Comparison of ENCODE assay signal across 8 cellular contexts in the genomic region with DNA sequence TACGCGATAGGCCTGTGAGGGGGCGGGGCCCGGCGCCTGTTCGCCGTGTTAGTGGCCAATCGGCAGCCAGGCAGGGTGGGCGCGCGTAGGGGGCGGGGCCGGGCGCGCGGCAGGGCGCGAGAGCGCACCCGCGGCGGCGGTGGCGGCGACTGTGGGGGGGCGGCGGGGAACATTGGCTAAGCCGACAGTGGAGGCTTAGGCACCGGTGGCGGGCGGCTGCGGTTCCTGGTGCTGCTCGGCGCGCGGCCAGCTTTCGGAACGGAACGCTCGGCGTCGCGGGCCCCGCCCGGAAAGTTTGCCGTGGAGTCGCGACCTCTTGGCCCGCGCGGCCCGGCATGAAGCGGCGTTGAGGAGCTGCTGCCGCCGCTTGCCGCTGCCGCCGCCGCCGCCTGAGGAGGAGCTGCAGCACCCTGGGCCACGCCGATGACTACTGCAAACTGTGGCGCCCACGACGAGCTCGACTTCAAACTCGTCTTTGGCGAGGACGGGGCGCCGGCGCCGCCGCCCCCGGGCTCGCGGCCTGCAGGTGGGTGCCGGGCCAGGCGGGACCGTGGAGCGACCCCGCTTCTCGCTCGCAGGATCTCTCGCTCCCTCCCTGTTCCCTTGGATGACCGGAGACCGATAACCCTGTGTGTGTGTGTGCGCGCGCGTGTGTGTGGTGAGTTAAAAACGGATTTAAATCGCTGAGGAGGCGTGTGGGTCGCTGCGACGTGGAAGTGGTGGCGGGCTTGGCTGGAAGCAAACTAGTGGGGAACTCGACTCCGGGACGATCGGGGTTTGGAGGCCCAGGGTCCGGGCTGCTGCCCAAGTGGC. TPM values are rescaled to one million over a fixed set of nuclear protein-coding genes. Genes with fewer than 3 reads are reported as not detected.
DNase-seq lines count a peak whose midpoint lies in the region; ATAC-seq and TF ChIP-seq lines count a peak whose summit lies in the region.

Gene NFATC3, plus strand, starts transcription at position 112 of the 813 bp plus-strand sequence. Its CDS starts 312 bp downstream, at position 424.

- peaks cover 64% of the 10 kb centered on the region for H3K4me1 Mint-ChIP-seq in activated CD4-positive, alpha-beta T cell treated with anti-CD3 and anti-CD28 coated beads, Interleukin-2, amount 10 ng/mL, durations not matched to agents 7 days and 5 days

- peak within 1 kb of the TSS; percentile 97 to 98 for H3K27ac ChIP-seq in left lung

- H3K36me3 ChIP-seq in left lung, result no peaks in the 10 kb centered on the region

- H3K9me3 ChIP-seq in left lung, result no peaks in the 10 kb centered on the region

- H3K27me3 ChIP-seq in left lung, result no peaks in the 10 kb centered on the region

- CTCF ChIA-PET in AG04449 (lab: Yijun Ruan, JAX), result interaction anchor here (1.3 to 6.1 kb wide), 6 partner anchors 8 to 144 kb away, joined by 5 to 46 read pairs (median 27); no protein-coding TSS in a partner anchor
- CTCF ChIA-PET in activated CD4-positive, alpha-beta T cell treated with anti-CD3 and anti-CD28 coated beads, Interleukin-2, amount 10 ng/mL, durations not matched to agents 7 days and 5 days (lab: Charles Lee), result interaction anchor here (0.7 to 3.8 kb wide), 12 partner anchors 8 to 564 kb away, joined by 3 to 33 read pairs (median 4); no protein-coding TSS in a partner anchor

- ATAC-seq in GM18861 (IDR thresholded peaks at IDR 0.05; ENCODE audit: unreplicated experiment) (peak; percentile 32), HG03066 (IDR thresholded peaks at IDR 0.05; ENCODE audit: low read depth, unreplicated experiment) (peak; percentile 47), left lung (peak; percentile 84)

- H3K4me3 Mint-ChIP-seq in activated CD4-positive, alpha-beta T cell treated with anti-CD3 and anti-CD28 coated beads, Interleukin-2, amount 10 ng/mL, durations not matched to agents 7 days and 5 days, result peak within 1 kb of the TSS; percentile 94

- peaks cover 36% of the 10 kb centered on the region for H3K36me3 Mint-ChIP-seq in activated CD4-positive, alpha-beta T cell treated with anti-CD3 and anti-CD28 coated beads, Interleukin-2, amount 10 ng/mL, durations not matched to agents 7 days and 5 days (ENCODE audit: low read depth)

- intact Hi-C loops in left lung (cut with DNase I), result no loop called here

- no peaks in the 10 kb centered on the region for H3K27me3 Mint-ChIP-seq in activated CD4-positive, alpha-beta T cell treated with anti-CD3 and anti-CD28 coated beads, Interleukin-2, amount 10 ng/mL, durations not matched to agents 7 days and 5 days

- TF ChIP-seq CTCF in AG04449 (IDR thresholded peaks at IDR 0.05; ENCODE audit: insufficient read depth, low read length, missing control alignments), result peak; percentile 15
- TF ChIP-seq CTCF in left lung (IDR thresholded peaks at IDR 0.05), result no peak

- peak within 1 kb of the TSS; percentile 96 for H3K27ac Mint-ChIP-seq in activated CD4-positive, alpha-beta T cell treated with anti-CD3 and anti-CD28 coated beads, Interleukin-2, amount 10 ng/mL, durations not matched to agents 7 days and 5 days

- DNase-seq in AG04449 (ENCODE audit: low read depth, low spot score) (peak; percentile 61), NCI-H446 (lab: John Stamatoyannopoulos, UW) (peak; percentile 73 to 93), cortex of kidney (lab: John Stamatoyannopoulos, UW) (peak; percentile 72), left lung (peak; percentile 99)
- DNase-seq in activated CD4-positive, alpha-beta T cell treated with anti-CD3 and anti-CD28 coated beads, Interleukin-2, amount 10 ng/mL, durations not matched to agents 7 days and 5 days, result peak; percentile 98
- peak; percentile 99 for DNase-seq in stimulated activated CD4-positive, alpha-beta T cell treated with anti-CD3 and anti-CD28 coated beads, Interleukin-2, amount 100 ng/mL, for 4 hours (ENCODE audit: low read depth)

- H3K4me3 ChIP-seq in AG04449 (ENCODE audit: low read depth, low read length) (peak within 1 kb of the TSS; percentile 83), left lung (peak within 1 kb of the TSS; percentile 68 to 95)

- POLR2A ChIA-PET in AG04449 (lab: Yijun Ruan, JAX), result interaction anchor here (0.9 to 2.0 kb wide), 4 partner anchors 11 to 20 kb away, joined by 3 to 7 read pairs (median 4); no protein-coding TSS in a partner anchor
- POLR2A ChIA-PET in activated CD4-positive, alpha-beta T cell treated with anti-CD3 and anti-CD28 coated beads, Interleukin-2, amount 10 ng/mL, durations not matched to agents 7 days and 5 days (lab: Charles Lee), result interaction anchor here (0.5 to 1.7 kb wide), 5 partner anchors 11 to 151 kb away, joined by 3 to 9 read pairs (median 3); no protein-coding TSS in a partner anchor

- H3K9me3 Mint-ChIP-seq in activated CD4-positive, alpha-beta T cell treated with anti-CD3 and anti-CD28 coated beads, Interleukin-2, amount 10 ng/mL, durations not matched to agents 7 days and 5 days, result no peaks in the 10 kb centered on the region

- H3K4me1 ChIP-seq in left lung, result peaks cover 32 to 85% of the 10 kb centered on the region in 2 donors

RNA-seq across cellular contexts. Expression of gene NFATC3, which starts in this region (rescaled TPM):
- total RNA-seq in activated CD4-positive, alpha-beta T cell treated with anti-CD3 and anti-CD28 coated beads, Interleukin-2, amount 10 ng/mL, durations not matched to agents 7 days and 5 days, result 100 to 1,000 TPM; 146 to 159 TPM
- 10 to 100 TPM; 58.5 to 65.8 TPM for total RNA-seq in left lung

Comparison
In these comparisons a context has a peak if more than half of its experiments do, and no peak if none do; other contexts are left out.
1. Peak in every context shown above with its lines: DNase-seq, ATAC-seq, H3K4me3 ChIP-seq and H3K27ac ChIP-seq.
2. ATAC-seq: peak in every context shown above with its lines; median percentile 84 in left lung; 47 in HG03066; 32 in GM18861.